In the genomic region with DNA sequence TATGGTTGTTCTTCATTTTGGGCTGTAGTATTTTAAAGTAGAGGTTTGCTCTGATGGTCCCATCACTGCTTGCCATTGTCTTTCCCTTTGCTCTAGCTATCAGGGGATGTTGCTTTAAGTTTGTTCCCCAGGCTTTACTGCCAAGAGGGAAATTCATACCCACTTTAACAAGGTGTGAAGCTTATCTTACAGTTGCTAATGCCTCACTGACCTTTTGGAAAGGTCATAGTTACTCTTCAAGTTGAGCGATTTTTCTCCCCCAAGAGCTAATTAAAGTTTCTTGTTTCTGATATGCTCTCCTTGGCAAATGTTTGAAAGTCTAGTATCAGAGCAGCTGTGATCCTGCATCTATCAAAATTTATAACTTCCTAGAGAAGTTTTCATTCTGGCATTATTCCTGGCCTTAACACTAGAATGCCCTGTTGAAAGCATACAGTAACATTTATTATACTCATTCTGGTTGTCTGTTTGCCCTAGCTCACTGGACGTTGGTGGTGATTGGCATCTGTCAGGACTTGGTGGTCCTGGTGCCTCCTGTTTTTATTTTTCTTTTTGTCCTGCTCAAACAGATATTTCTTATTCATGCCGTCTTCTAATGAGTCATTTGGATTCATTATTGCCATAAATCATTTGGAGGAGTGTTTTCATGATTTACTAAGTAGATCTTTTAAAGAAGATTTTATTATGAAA, we compare ENCODE assay signal across 13 cellular contexts. TPM values are rescaled to one million over a fixed set of nuclear protein-coding genes. Genes with fewer than 3 reads are reported as not detected.
DNase-seq lines count a peak whose midpoint lies in the region; ATAC-seq and TF ChIP-seq lines count a peak whose summit lies in the region.
"Had no signal": no experiment of that assay in that cellular context is flagged by ENCODE, and none has a peak within 500 bp of the region (broad histone marks: within the 10 kb centered on the region; RNA-seq: fewer than 3 reads in every experiment).

No MANE protein-coding gene starts in this region.

- no peak for TF ChIP-seq EP300 in transverse colon (IDR thresholded peaks at IDR 0.05; ENCODE audit: low read depth)

- peak overlapping the region; percentile 29 for H3K27ac Mint-ChIP-seq in activated CD4-positive, alpha-beta memory T cell treated with anti-CD3 and anti-CD28 coated beads, Interleukin-2, amount 10 ng/mL, durations not matched to agents 7 days and 5 days
- no peak overlapping the region for H3K27ac Mint-ChIP-seq in activated CD4-positive, alpha-beta memory T cell treated with anti-CD3 and anti-CD28 coated beads for 36 hours
- H3K27ac Mint-ChIP-seq in brain (peak overlapping the region in 4 of 5 experiments; percentile 30 to 69 (median 62)), GM23338 (no peak overlapping the region)

- no peak for TF ChIP-seq CTCF in brain (conservative IDR thresholded peaks at IDR 0.05)
- TF ChIP-seq CTCF in transverse colon (IDR thresholded peaks at IDR 0.05) = no peak
- TF ChIP-seq CTCF in GM23338 (conservative IDR thresholded peaks at IDR 0.05; ENCODE audit: low read depth in 2 of 2) = no peak

- WGBS in mesendoderm (ENCODE audit: extremely low coverage, insufficient coverage, low lambda C conversion rate) = no CpG with 5 or more reads among the region's 3 CpGs
- 10 to 26% methylated on average over 2 to 3 of the region's 3 CpGs for WGBS in transverse colon (ENCODE audit: low coverage in 1 of 2), 2 donors

- H2BK120ac ChIP-seq in mesendoderm (ENCODE audit: low read depth, low read length) = no peak overlapping the region

- in situ Hi-C loops in transverse colon (cut with MboI; ENCODE audit: low pct_ligation_motif_present in 1 of 4, low pct_unique_long_range_greater_than_20kb in 1 of 4, low sequenced_read_pairs in 3 of 4) = no loop called here

- no peaks in the 10 kb centered on the region for H3K27me3 Mint-ChIP-seq in activated CD4-positive, alpha-beta memory T cell treated with anti-CD3 and anti-CD28 coated beads, Interleukin-2, amount 10 ng/mL, durations not matched to agents 7 days and 5 days
- no peaks in the 10 kb centered on the region for H3K27me3 Mint-ChIP-seq in activated CD4-positive, alpha-beta memory T cell treated with anti-CD3 and anti-CD28 coated beads for 36 hours
- no peaks in the 10 kb centered on the region for H3K27me3 Mint-ChIP-seq in brain
- peaks cover 4% of the 10 kb centered on the region for H3K27me3 Mint-ChIP-seq in GM23338 (ENCODE audit: insufficient read depth, low read depth, poor library complexity)

- POLR2A ChIA-PET in activated CD4-positive, alpha-beta memory T cell treated with anti-CD3 and anti-CD28 coated beads, Interleukin-2, amount 10 ng/mL, durations not matched to agents 7 days and 5 days (lab: Charles Lee) = interaction anchor here (0.6 to 4.1 kb wide), 4 partner anchors 9 to 52 kb away, joined by 3 to 25 read pairs (median 3); partner anchors contain the start of gene ATP2A2
- POLR2A ChIA-PET in activated CD4-positive, alpha-beta memory T cell treated with anti-CD3 and anti-CD28 coated beads for 36 hours (lab: Charles Lee) = interaction anchor here (0.6 to 1.1 kb wide), 3 partner anchors 8 to 18 kb away, joined by 3 to 4 read pairs (median 3); no protein-coding TSS in a partner anchor

- no peak overlapping the region for H3K27ac ChIP-seq in mesendoderm (ENCODE audit: low read depth, low read length)
- peak overlapping the region; percentile 11 to 48 (median 32) for H3K27ac ChIP-seq in transverse colon
- H3K27ac ChIP-seq in GM23338 (ENCODE audit: low read depth) = no peak overlapping the region
- H3K27ac ChIP-seq: KMS-11 had no signal

- no peak for TF ChIP-seq POLR2A in transverse colon (IDR thresholded peaks at IDR 0.05)

- peaks cover 60% of the 10 kb centered on the region for H3K4me1 Mint-ChIP-seq in activated CD4-positive, alpha-beta memory T cell treated with anti-CD3 and anti-CD28 coated beads, Interleukin-2, amount 10 ng/mL, durations not matched to agents 7 days and 5 days
- peaks cover 45% of the 10 kb centered on the region for H3K4me1 Mint-ChIP-seq in activated CD4-positive, alpha-beta memory T cell treated with anti-CD3 and anti-CD28 coated beads for 36 hours (ENCODE audit: low read depth)
- H3K4me1 Mint-ChIP-seq in brain (peaks cover 59% of the 10 kb centered on the region), GM23338 (peaks cover 21% of the 10 kb centered on the region)

- no peak overlapping the region for H2BK5ac ChIP-seq in mesendoderm (ENCODE audit: low read length)

- H3K9me3 ChIP-seq in transverse colon = no peaks in the 10 kb centered on the region
- H3K9me3 ChIP-seq: upper lobe of left lung had no signal

- CTCF ChIA-PET in activated CD4-positive, alpha-beta memory T cell treated with anti-CD3 and anti-CD28 coated beads, Interleukin-2, amount 10 ng/mL, durations not matched to agents 7 days and 5 days (lab: Charles Lee) = interaction anchor here (4.8 kb wide), 1 partner anchor 142 kb away, joined by 20 read pairs; no protein-coding TSS in a partner anchor
- CTCF ChIA-PET in activated CD4-positive, alpha-beta memory T cell treated with anti-CD3 and anti-CD28 coated beads for 36 hours (lab: Charles Lee) = interaction anchor here (0.7 kb wide), 1 partner anchor 142 kb away, joined by 4 read pairs; no protein-coding TSS in a partner anchor

- no peak overlapping the region for H3K4me3 Mint-ChIP-seq in activated CD4-positive, alpha-beta memory T cell treated with anti-CD3 and anti-CD28 coated beads, Interleukin-2, amount 10 ng/mL, durations not matched to agents 7 days and 5 days
- no peak overlapping the region for H3K4me3 Mint-ChIP-seq in activated CD4-positive, alpha-beta memory T cell treated with anti-CD3 and anti-CD28 coated beads for 36 hours
- H3K4me3 Mint-ChIP-seq in brain (peak overlapping the region in 2 of 5 experiments; percentile 45 to 52), GM23338 (no peak overlapping the region)

- H4K8ac ChIP-seq in mesendoderm (ENCODE audit: low read depth, low read length) = no peak overlapping the region

- peak; percentile 4 for DNase-seq in activated CD4-positive, alpha-beta memory T cell treated with anti-CD3 and anti-CD28 coated beads, Interleukin-2, amount 10 ng/mL, durations not matched to agents 7 days and 5 days
- DNase-seq in activated CD4-positive, alpha-beta memory T cell treated with anti-CD3 and anti-CD28 coated beads for 36 hours = no peak
- DNase-seq in mesendoderm (peak; percentile 73), transverse colon (no peak), islet precursor cell (no peak), GM23338 (ENCODE audit: low spot score) (no peak)
- DNase-seq in activated naive CD4-positive, alpha-beta T cell treated with anti-CD3 and anti-CD28 coated beads, Interleukin-2, amount 50 U/mL, for 16 hours = no peak
- DNase-seq: activated CD4-positive, CD25-positive, alpha-beta regulatory T cell treated with anti-CD3 and anti-CD28 coated beads, Interleukin-2, amount 50 U/mL, for 72 hours; NCI-H2227 treated with DMSO at 0.1 percent for 48 hours; stimulated activated CD4-positive, alpha-beta T cell treated with anti-CD3 and anti-CD28 coated beads, Interleukin-4, amount 100 ng/mL, for 4 hours had no signal

- no peak overlapping the region for H3K4ac ChIP-seq in mesendoderm (ENCODE audit: low read depth, low read length)

- H3K36me3 Mint-ChIP-seq in activated CD4-positive, alpha-beta memory T cell treated with anti-CD3 and anti-CD28 coated beads, Interleukin-2, amount 10 ng/mL, durations not matched to agents 7 days and 5 days (ENCODE audit: low read depth) = peaks cover 88% of the 10 kb centered on the region
- H3K36me3 Mint-ChIP-seq in activated CD4-positive, alpha-beta memory T cell treated with anti-CD3 and anti-CD28 coated beads for 36 hours = peaks cover 63% of the 10 kb centered on the region
- H3K36me3 Mint-ChIP-seq in brain (peaks cover 98% of the 10 kb centered on the region), GM23338 (ENCODE audit: low read depth) (peaks cover 98% of the 10 kb centered on the region)

- H3K27me3 ChIP-seq in mesendoderm (ENCODE audit: insufficient read depth, low read length, poor library complexity) (no peaks in the 10 kb centered on the region), transverse colon (no peaks in the 10 kb centered on the region), GM23338 (ENCODE audit: insufficient read depth) (no peaks in the 10 kb centered on the region)
- H3K27me3 ChIP-seq: upper lobe of left lung had no signal

- no peak overlapping the region for H3K4me3 ChIP-seq in mesendoderm (ENCODE audit: low read length)
- no peak overlapping the region for H3K4me3 ChIP-seq in transverse colon
- H3K4me3 ChIP-seq in GM23338 = no peak overlapping the region
- H3K4me3 ChIP-seq: upper lobe of left lung had no signal

- H3K36me3 ChIP-seq in mesendoderm (ENCODE audit: control insufficient read depth, insufficient read depth, low read length) (peaks cover 3% of the 10 kb centered on the region), transverse colon (peaks cover 0 to 40% (median 7%) of the 10 kb centered on the region in 4 donors), GM23338 (ENCODE audit: insufficient read depth) (peaks cover 43% of the 10 kb centered on the region)

- no peak overlapping the region for H2AK5ac ChIP-seq in mesendoderm (ENCODE audit: low read length)

- intact Hi-C loops in activated CD4-positive, alpha-beta memory T cell treated with anti-CD3 and anti-CD28 coated beads for 36 hours (cut with micrococcal nuclease) = loop anchor here (10.0 kb wide), 2 partner anchors 294 to 404 kb away; partner anchors contain the start of genes ANKRD13A, GIT2 and GLTP
- intact Hi-C loops in transverse colon (cut with DNase I; ENCODE audit: low total_unique reads) = no loop called here

- H3K4me2 ChIP-seq in mesendoderm (ENCODE audit: low read length) (no peak overlapping the region), GM23338 (no peak overlapping the region)
- H3K4me2 ChIP-seq: KMS-11 had no signal

- no peak overlapping the region for H4K5ac ChIP-seq in mesendoderm (ENCODE audit: low read length)

- H3K56ac ChIP-seq in mesendoderm (ENCODE audit: low read length) = no peak overlapping the region

- peaks cover 11% of the 10 kb centered on the region for H3K79me1 ChIP-seq in mesendoderm (ENCODE audit: low read length)

- H3K9me2 ChIP-seq in GM23338 (ENCODE audit: insufficient read depth) = no peaks in the 10 kb centered on the region

- ATAC-seq in GM23338 = no peak

- no peaks in the 10 kb centered on the region for H3K9me3 Mint-ChIP-seq in activated CD4-positive, alpha-beta memory T cell treated with anti-CD3 and anti-CD28 coated beads, Interleukin-2, amount 10 ng/mL, durations not matched to agents 7 days and 5 days
- no peaks in the 10 kb centered on the region for H3K9me3 Mint-ChIP-seq in activated CD4-positive, alpha-beta memory T cell treated with anti-CD3 and anti-CD28 coated beads for 36 hours
- H3K9me3 Mint-ChIP-seq in brain (no peaks in the 10 kb centered on the region), GM23338 (no peaks in the 10 kb centered on the region)

- H3K9ac ChIP-seq in mesendoderm (ENCODE audit: low read length) = no peak overlapping the region
- H3K9ac ChIP-seq: KMS-11 had no signal

- no peak overlapping the region for H2AFZ ChIP-seq in GM23338

- no peak overlapping the region for H3K18ac ChIP-seq in mesendoderm (ENCODE audit: low read length)

- H3K79me2 ChIP-seq in mesendoderm (ENCODE audit: control insufficient read depth, insufficient read depth, low read length) (peaks cover 46% of the 10 kb centered on the region), GM23338 (replicated peaks; ENCODE audit: insufficient read depth) (peaks cover 100% of the 10 kb centered on the region)

- H3K4me1 ChIP-seq in mesendoderm (ENCODE audit: control insufficient read depth, low read depth, low read length) = no peaks in the 10 kb centered on the region
- peaks cover 13 to 58% (median 35%) of the 10 kb centered on the region in 4 donors for H3K4me1 ChIP-seq in transverse colon
- peaks cover 20% of the 10 kb centered on the region for H3K4me1 ChIP-seq in GM23338 (ENCODE audit: insufficient read depth)

- H3F3A ChIP-seq in GM23338 (replicated peaks; ENCODE audit: low read depth) = 0 out of 2 replicates have a peak, but pooled peaks cover 4% of the 10 kb centered on the region

- no peak overlapping the region for H3K23ac ChIP-seq in mesendoderm (ENCODE audit: low read length)

- H4K20me1 ChIP-seq in GM23338 (replicated peaks; ENCODE audit: insufficient read depth) = peaks cover 62% of the 10 kb centered on the region

- H2BK15ac ChIP-seq in mesendoderm (replicated peaks; ENCODE audit: low read depth) = no peak overlapping the region

RNA-seq across cellular contexts. Expression of gene ATP2A2, which starts 8.1 kb away (rescaled TPM):
- total RNA-seq in activated CD4-positive, alpha-beta memory T cell treated with anti-CD3 and anti-CD28 coated beads, Interleukin-2, amount 10 ng/mL, durations not matched to agents 7 days and 5 days = 100 to 1,000 TPM; 142 TPM
- 100 to 1,000 TPM; 144 to 152 TPM for total RNA-seq in activated CD4-positive, alpha-beta memory T cell treated with anti-CD3 and anti-CD28 coated beads for 36 hours
- polyA plus RNA-seq in brain (ENCODE audit: insufficient read depth, low read depth, low replicate concordance) (139 TPM), GM23338 (2016; fragmentation: Nextera tagmentation; extraction: Ambion mirVana) (44.2 and 47.2 TPM in 2 replicates)
- 127 TPM for polyA plus RNA-seq in mesendoderm (2013, experiment 1 of 2)
- 126 TPM for polyA plus RNA-seq in mesendoderm (2013, experiment 2 of 2)
- total RNA-seq in transverse colon = 100 to 1,000 TPM; 128 to 185 (median 178) TPM
- 201 and 225 TPM in 2 replicates for total RNA-seq in GM23338 (2014; rRNA removed; shearing (Covaris generic))

Comparison
In these comparisons a context has a peak if more than half of its experiments do, and no peak if none do; other contexts are left out.
1. DNase-seq: peak in activated CD4-positive, alpha-beta memory T cell treated with anti-CD3 and anti-CD28 coated beads, Interleukin-2, amount 10 ng/mL, durations not matched to agents 7 days and 5 days (single experiment) and mesendoderm (single experiment); none in activated CD4-positive, alpha-beta memory T cell treated with anti-CD3 and anti-CD28 coated beads for 36 hours (single experiment), transverse colon (single experiment), activated naive CD4-positive, alpha-beta T cell treated with anti-CD3 and anti-CD28 coated beads, Interleukin-2, amount 50 U/mL, for 16 hours (single experiment), islet precursor cell (single experiment) and GM23338 (single experiment).
2. H3K27ac Mint-ChIP-seq: peak in activated CD4-positive, alpha-beta memory T cell treated with anti-CD3 and anti-CD28 coated beads, Interleukin-2, amount 10 ng/mL, durations not matched to agents 7 days and 5 days (single experiment) and brain (4 of 5); none in activated CD4-positive, alpha-beta memory T cell treated with anti-CD3 and anti-CD28 coated beads for 36 hours (single experiment) and GM23338 (single experiment).
3. H3K27ac ChIP-seq: peak in transverse colon (4 of 4); none in mesendoderm (single experiment) and GM23338 (single experiment).